Comparison of ENCODE assay signal across 1 cellular context in the genomic region with DNA sequence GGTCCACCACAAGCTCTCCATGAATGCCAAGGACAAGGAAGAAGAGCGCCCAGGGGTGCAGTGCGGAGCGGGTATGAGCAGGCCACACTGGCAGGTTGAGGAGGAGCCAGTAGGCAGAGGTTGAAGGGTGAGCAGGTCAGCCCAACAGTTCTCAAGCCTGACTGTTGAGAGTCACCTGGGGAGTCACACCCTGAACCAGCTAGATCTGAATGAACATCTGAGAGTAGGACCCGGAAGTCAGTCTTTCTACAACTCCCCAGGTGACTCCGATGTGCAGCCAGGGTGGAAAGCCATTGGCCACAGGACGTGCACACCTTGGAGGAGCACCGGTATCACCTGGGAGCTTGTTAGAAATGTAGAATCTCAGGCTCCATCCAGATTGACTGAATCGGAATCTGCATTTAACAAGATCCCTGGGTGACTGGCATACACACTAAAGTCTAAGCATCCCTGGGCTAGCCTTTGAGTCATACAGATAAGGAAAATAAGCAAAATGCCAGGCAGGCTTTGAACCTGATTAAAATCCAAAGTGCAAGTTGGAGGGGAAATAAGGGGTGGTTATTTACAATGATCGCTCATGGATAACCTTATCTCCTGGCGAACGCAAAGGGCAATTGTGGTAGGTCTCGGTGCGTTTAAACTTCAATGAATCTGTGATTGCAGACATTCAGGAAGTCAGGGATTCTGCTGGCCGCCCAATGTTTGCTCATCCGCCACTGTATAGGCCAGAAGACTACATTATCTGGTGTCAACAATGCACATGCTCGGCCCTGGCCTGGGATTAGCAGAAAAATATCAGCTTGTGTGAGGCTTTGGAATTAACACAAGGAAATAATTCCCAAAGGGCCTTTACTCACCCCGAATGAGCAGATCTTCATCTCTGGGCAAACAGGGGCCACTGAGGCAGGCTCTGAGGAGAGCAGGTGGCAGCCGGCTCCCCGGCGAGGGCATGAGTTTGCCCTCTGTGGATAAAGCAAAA.
TF ChIP-seq lines count a peak whose summit lies in the region.

No MANE protein-coding gene starts in this region.

TF ChIP-seq in HepG2, 621 proteins besides CTCF, POLR2A, EP300 and RAD21 (continued from another document and continues in another):
- TF ChIP-seq ELF1 (CRISPR knock-in tag; IDR thresholded peaks at IDR 0.05) (peak; percentile 74), PLRG1 (conservative IDR thresholded peaks at IDR 0.05) (no peak), CREM (IDR thresholded peaks at IDR 0.05) (peak; percentile 95), CREM (CRISPR knock-in tag; IDR thresholded peaks at IDR 0.05) (no peak), KAT7 (CRISPR knock-in tag; IDR thresholded peaks at IDR 0.05; ENCODE audit: borderline replicate concordance) (0 out of 2 replicates have a peak, but pooled peaks have one; percentile 42), ZNF660 (CRISPR knock-in tag; IDR thresholded peaks at IDR 0.05; ENCODE audit: borderline replicate concordance, low read depth) (no peak), HMG20A (CRISPR knock-in tag; IDR thresholded peaks at IDR 0.05; ENCODE audit: borderline replicate concordance) (peak; percentile 95; the same call in 1 of the 2 replicates), FOXO4 (CRISPR knock-in tag; conservative IDR thresholded peaks at IDR 0.05) (no peak), ZNF468 (CRISPR knock-in tag; IDR thresholded peaks at IDR 0.05) (no peak), TBX3 (IDR thresholded peaks at IDR 0.05; ENCODE audit: borderline replicate concordance) (peak; percentile 85), CREB1 (IDR thresholded peaks at IDR 0.05) (no peak), CREB1 (CRISPR knock-in tag; IDR thresholded peaks at IDR 0.05) (peak; percentile 72), HOXA7 (CRISPR knock-in tag; IDR thresholded peaks at IDR 0.05) (no peak), ZNF138 (CRISPR knock-in tag; IDR thresholded peaks at IDR 0.05; ENCODE audit: low read depth) (no peak), ZXDC (CRISPR knock-in tag; IDR thresholded peaks at IDR 0.05) (no peak), ZNF432 (CRISPR knock-in tag; IDR thresholded peaks at IDR 0.05; ENCODE audit: borderline replicate concordance) (no peak), ZNF772 (CRISPR knock-in tag; IDR thresholded peaks at IDR 0.05) (peak; percentile 88), FOXP1 (IDR thresholded peaks at IDR 0.05) (peak; percentile 76), FOXP1 (CRISPR knock-in tag; IDR thresholded peaks at IDR 0.05) (peak; percentile 88), ZNF577 (CRISPR knock-in tag; IDR thresholded peaks at IDR 0.05; ENCODE audit: borderline replicate concordance, low read depth) (no peak), ZBED4 (CRISPR knock-in tag; IDR thresholded peaks at IDR 0.05; ENCODE audit: borderline replicate concordance) (no peak; the same call in 1 of the 2 replicates), SOX6 (IDR thresholded peaks at IDR 0.05) (no peak), SOX6 (CRISPR knock-in tag; IDR thresholded peaks at IDR 0.05) (peak; percentile 97), ZNF430 (CRISPR knock-in tag; IDR thresholded peaks at IDR 0.05) (peak; percentile 88), ZSCAN30 (CRISPR knock-in tag; IDR thresholded peaks at IDR 0.05) (no peak), CEBPG (CRISPR knock-in tag; IDR thresholded peaks at IDR 0.05) (peak; percentile 76), TSC22D2 (CRISPR knock-in tag; IDR thresholded peaks at IDR 0.05; ENCODE audit: borderline replicate concordance) (no peak), HOXA3 (CRISPR knock-in tag; IDR thresholded peaks at IDR 0.05) (peak; percentile 83), ZNF501 (CRISPR knock-in tag; IDR thresholded peaks at IDR 0.05) (peak; percentile 68), GRHL1 (CRISPR knock-in tag; conservative IDR thresholded peaks at IDR 0.05) (no peak), ZNF317 (CRISPR knock-in tag; IDR thresholded peaks at IDR 0.05) (peak; percentile 69; the same call in 1 of the 2 replicates), KLF12 (CRISPR knock-in tag; IDR thresholded peaks at IDR 0.05; ENCODE audit: borderline replicate concordance) (no peak), NPAS2 (CRISPR knock-in tag; IDR thresholded peaks at IDR 0.05; ENCODE audit: borderline replicate concordance) (no peak), ZNF382 (CRISPR knock-in tag; IDR thresholded peaks at IDR 0.05; ENCODE audit: borderline replicate concordance) (no peak), MAF1 (CRISPR knock-in tag; IDR thresholded peaks at IDR 0.05; ENCODE audit: borderline replicate concordance) (no peak), SMYD3 (CRISPR knock-in tag; IDR thresholded peaks at IDR 0.05) (peak; percentile 81), TIGD3 (CRISPR knock-in tag; IDR thresholded peaks at IDR 0.05; ENCODE audit: borderline replicate concordance) (no peak; the same call in 1 of the 2 replicates), ZNF251 (CRISPR knock-in tag; IDR thresholded peaks at IDR 0.05) (no peak), ZNF496 (CRISPR knock-in tag; IDR thresholded peaks at IDR 0.05; ENCODE audit: insufficient replicate concordance) (no peak), ZNF547 (CRISPR knock-in tag; IDR thresholded peaks at IDR 0.05) (no peak), AGO1 (IDR thresholded peaks at IDR 0.05; ENCODE audit: low read depth, low read length, poor library complexity, severe bottlenecking) (no peak), ZNF101 (CRISPR knock-in tag; IDR thresholded peaks at IDR 0.05; ENCODE audit: borderline replicate concordance, low read depth) (no peak), NFIB (CRISPR knock-in tag; IDR thresholded peaks at IDR 0.05; ENCODE audit: borderline replicate concordance) (no peak)
- TF ChIP-seq, protein P1, sequence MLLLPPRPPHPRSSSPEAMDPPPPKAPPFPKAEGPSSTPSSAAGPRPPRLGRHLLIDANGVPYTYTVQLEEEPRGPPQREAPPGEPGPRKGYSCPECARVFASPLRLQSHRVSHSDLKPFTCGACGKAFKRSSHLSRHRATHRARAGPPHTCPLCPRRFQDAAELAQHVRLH (CRISPR knock-in tag; IDR thresholded peaks at IDR 0.05; ENCODE audit: borderline replicate concordance, low read depth): no peak
- TF ChIP-seq, protein P2, sequence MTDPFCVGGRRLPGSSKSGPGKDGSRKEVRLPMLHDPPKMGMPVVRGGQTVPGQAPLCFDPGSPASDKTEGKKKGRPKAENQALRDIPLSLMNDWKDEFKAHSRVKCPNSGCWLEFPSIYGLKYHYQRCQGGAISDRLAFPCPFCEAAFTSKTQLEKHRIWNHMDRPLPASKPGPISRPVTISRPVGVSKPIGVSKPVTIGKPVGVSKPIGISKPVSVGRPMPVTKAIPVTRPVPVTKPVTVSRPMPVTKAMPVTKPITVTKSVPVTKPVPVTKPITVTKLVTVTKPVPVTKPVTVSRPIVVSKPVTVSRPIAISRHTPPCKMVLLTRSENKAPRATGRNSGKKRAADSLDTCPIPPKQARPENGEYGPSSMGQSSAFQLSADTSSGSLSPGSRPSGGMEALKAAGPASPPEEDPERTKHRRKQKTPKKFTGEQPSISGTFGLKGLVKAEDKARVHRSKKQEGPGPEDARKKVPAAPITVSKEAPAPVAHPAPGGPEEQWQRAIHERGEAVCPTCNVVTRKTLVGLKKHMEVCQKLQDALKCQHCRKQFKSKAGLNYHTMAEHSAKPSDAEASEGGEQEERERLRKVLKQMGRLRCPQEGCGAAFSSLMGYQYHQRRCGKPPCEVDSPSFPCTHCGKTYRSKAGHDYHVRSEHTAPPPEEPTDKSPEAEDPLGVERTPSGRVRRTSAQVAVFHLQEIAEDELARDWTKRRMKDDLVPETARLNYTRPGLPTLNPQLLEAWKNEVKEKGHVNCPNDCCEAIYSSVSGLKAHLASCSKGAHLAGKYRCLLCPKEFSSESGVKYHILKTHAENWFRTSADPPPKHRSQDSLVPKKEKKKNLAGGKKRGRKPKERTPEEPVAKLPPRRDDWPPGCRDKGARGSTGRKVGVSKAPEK (CRISPR knock-in tag; IDR thresholded peaks at IDR 0.05; ENCODE audit: borderline replicate concordance): peak; percentile 81; the same call in 1 of the 2 replicates
